ENCODE assay signal across 17 cellular contexts in genomic region chr7:75887669-75888369, GRCh38. TPM values are rescaled to one million over a fixed set of nuclear protein-coding genes. Genes with fewer than 3 reads are reported as not detected.
A peak's percentile ranks its signal among the peaks of the same experiment; 100 is the strongest.
DNase-seq lines count a peak whose midpoint lies in the region; ATAC-seq, FAIRE-seq and TF ChIP-seq lines count a peak whose summit lies in the region.
"Had no signal": no experiment of that assay in that cellular context is flagged by ENCODE, and none has a peak within 500 bp of the region (broad histone marks: within the 10 kb centered on the region; RNA-seq: fewer than 3 reads in every experiment).

No MANE protein-coding gene starts in this region.

- no peak for DNase-seq in SJSA1 (ENCODE audit: low read depth in 1 of 2, low spot score in 2 of 2)
- DNase-seq in K562 (ENCODE audit: extremely low read depth in 1 of 4, low spot score in 3 of 4) = no peak
- no peak for DNase-seq in lower lobe of right lung
- DNase-seq in stimulated activated naive B cell treated with anti-CD40 and anti-IgM and Interleukin-4, amounts not matched to agents 10 μg/mL and 1 μg/mL and 100 μg/mL, for 72 hours = no peak
- no peak for DNase-seq in H4 (ENCODE audit: low spot score)
- no peak for DNase-seq in DMS 273 treated with DMSO at 0.1 percent for 48 hours (lab: John Stamatoyannopoulos, UW)
- no peak for DNase-seq in MG63
- DNase-seq in HFFc6 = no peak
- DNase-seq: H7; NCI-H1048; NCI-H146; NCI-H69; NK-92 treated with Interleukin-12 subunit alpha and Interleukin-12 subunit beta, amount 100 ng/mL, for 24 hours; OCI-M1; RPMI8226 had no signal

- no peak for TF ChIP-seq RAD21 in K562 (CRISPR knock-in tag; conservative IDR thresholded peaks at IDR 0.05 in 1 of 2, IDR thresholded peaks at IDR 0.05 in 1 of 2)

- H3K9me1 ChIP-seq in K562 (ENCODE audit: control insufficient read depth, insufficient read depth, low read length) = no peaks in the 10 kb centered on the region

- CTCF ChIA-PET in K562 (lab: Yijun Ruan, JAX; ENCODE audit: low intra/inter-chr PET ratio) = no interaction called here

- no peak for TF ChIP-seq POLR2A in K562 (conservative IDR thresholded peaks at IDR 0.05)

- H3K36me3 ChIP-seq in SJSA1 = peaks cover 61% of the 10 kb centered on the region
- H3K36me3 ChIP-seq in K562 (ENCODE audit: control insufficient read depth, insufficient read depth, low read length) = peaks cover 49% of the 10 kb centered on the region; the same call in 2 of the 3 replicates
- peaks cover 61% of the 10 kb centered on the region for H3K36me3 ChIP-seq in lower lobe of right lung
- peaks cover 12% of the 10 kb centered on the region for H3K36me3 ChIP-seq in MG63

- H3K4me3 ChIP-seq in SJSA1 = no peak overlapping the region
- H3K4me3 ChIP-seq in K562 = no peak overlapping the region
- H3K4me3 ChIP-seq in lower lobe of right lung = no peak overlapping the region
- H3K4me3 ChIP-seq in MG63 = no peak overlapping the region
- H3K4me3 ChIP-seq: BLaER1, SK-N-MC had no signal

- no peaks in the 10 kb centered on the region for H3K9me3 Mint-ChIP-seq in stimulated activated naive B cell treated with anti-CD40 and anti-IgM and Interleukin-4, amounts not matched to agents 10 μg/mL and 1 μg/mL and 100 μg/mL, for 72 hours
- H3K9me3 Mint-ChIP-seq in HFFc6 = no peaks in the 10 kb centered on the region

- peaks cover 30 to 40% of the 10 kb centered on the region in 2 donors for H3K36me3 Mint-ChIP-seq in stimulated activated naive B cell treated with anti-CD40 and anti-IgM and Interleukin-4, amounts not matched to agents 10 μg/mL and 1 μg/mL and 100 μg/mL, for 72 hours
- H3K36me3 Mint-ChIP-seq in HFFc6 (ENCODE audit: low read depth) = peaks cover 13% of the 10 kb centered on the region

- peaks cover 15 to 26% of the 10 kb centered on the region in 2 donors for H3K4me1 Mint-ChIP-seq in stimulated activated naive B cell treated with anti-CD40 and anti-IgM and Interleukin-4, amounts not matched to agents 10 μg/mL and 1 μg/mL and 100 μg/mL, for 72 hours
- H3K4me1 Mint-ChIP-seq in HFFc6 (ENCODE audit: low read depth) = peaks cover 10% of the 10 kb centered on the region

- no peak for TF ChIP-seq EP300 in K562 (IDR thresholded peaks at IDR 0.05; ENCODE audit: low read length)

- H3K4me1 ChIP-seq in SJSA1 (replicated peaks) (peaks cover 54% of the 10 kb centered on the region), K562 (replicated peaks in 1 of 2; ENCODE audit: control insufficient read depth in 2 of 2, insufficient read depth in 2 of 2, low read length in 2 of 2) (peaks cover 4 to 29% of the 10 kb centered on the region in 2 experiments; a peak in 4 of 5 replicates), lower lobe of right lung (peaks cover 31% of the 10 kb centered on the region)

- in situ Hi-C loops in K562 (cut with MboI) = no loop called here

- H3K9me3 ChIP-seq in SJSA1 (replicated peaks) (0 out of 2 replicates have a peak, but pooled peaks cover 3% of the 10 kb centered on the region), K562 (replicated peaks; ENCODE audit: control insufficient read depth, insufficient read depth, low read depth, low read length) (no peaks in the 10 kb centered on the region), lower lobe of right lung (no peaks in the 10 kb centered on the region), MG63 (no peaks in the 10 kb centered on the region)
- H3K9me3 ChIP-seq: BLaER1 had no signal

- no peak overlapping the region for H3K4me3 Mint-ChIP-seq in stimulated activated naive B cell treated with anti-CD40 and anti-IgM and Interleukin-4, amounts not matched to agents 10 μg/mL and 1 μg/mL and 100 μg/mL, for 72 hours
- H3K4me3 Mint-ChIP-seq in HFFc6 = no peak overlapping the region

- H3K4me2 ChIP-seq in K562 (ENCODE audit: insufficient read depth, low read length) = no peak overlapping the region
- H3K4me2 ChIP-seq: BLaER1 had no signal

- no peaks in the 10 kb centered on the region for H3K27me3 Mint-ChIP-seq in stimulated activated naive B cell treated with anti-CD40 and anti-IgM and Interleukin-4, amounts not matched to agents 10 μg/mL and 1 μg/mL and 100 μg/mL, for 72 hours
- peaks cover 6% of the 10 kb centered on the region; the same call in 1 of the 2 replicates for H3K27me3 Mint-ChIP-seq in HFFc6 (ENCODE audit: insufficient read depth)

- H3K27ac ChIP-seq in SJSA1 (peak overlapping the region; percentile 76; the same call in 1 of the 2 replicates), K562 (ENCODE audit: extremely low read depth, low read depth, low read length) (no peak overlapping the region), lower lobe of right lung (peak overlapping the region; percentile 31)
- H3K27ac ChIP-seq: BLaER1, SK-N-MC had no signal

- no peak for FAIRE-seq in K562 (lab: Jason Lieb, UNC)

- H2AFZ ChIP-seq in K562 (ENCODE audit: low read depth, low read length) = no peak overlapping the region

- 89% methylated on average over 13 of the region's 13 CpGs for WGBS in K562 (ENCODE audit: insufficient coverage, low coverage, missing lambda C conversion rate)

- peak overlapping the region in 1 of 2 experiments; percentile 19; a peak in 1 of 4 replicates for H3K9ac ChIP-seq in K562 (ENCODE audit: insufficient read depth in 1 of 2, low read depth in 2 of 2, low read length in 2 of 2)
- H3K9ac ChIP-seq: BLaER1 had no signal

- BruUV-seq in K562 (replicated peaks; lab: Mats Ljungman, UMichigan) = no TSS peak

- H3K79me2 ChIP-seq in K562 (ENCODE audit: control insufficient read depth, insufficient read depth, low read length) = no peaks in the 10 kb centered on the region

- H4K20me1 ChIP-seq in K562 (replicated peaks; ENCODE audit: control insufficient read depth, insufficient read depth, low read length) = no peaks in the 10 kb centered on the region; the same call in 1 of the 2 replicates
- H4K20me1 ChIP-seq: BLaER1 had no signal

- intact Hi-C loops in K562 (cut with micrococcal nuclease) = no loop called here
- intact Hi-C loops in lower lobe of right lung (cut with DNase I) = no loop called here

- H3K27me3 ChIP-seq in SJSA1 (replicated peaks) (no peaks in the 10 kb centered on the region), K562 (ENCODE audit: control insufficient read depth in 2 of 2, insufficient read depth in 2 of 2, low read length in 2 of 2) (no peaks in the 10 kb centered on the region), lower lobe of right lung (ENCODE audit: low read depth) (no peaks in the 10 kb centered on the region), MG63 (no peaks in the 10 kb centered on the region)
- H3K27me3 ChIP-seq: BLaER1 had no signal

- POLR2A ChIA-PET in K562 (lab: Yijun Ruan, JAX) = interaction anchor here (0.5 to 4.1 kb wide), 2 partner anchors 9 to 14 kb away, joined by 3 to 20 read pairs; no protein-coding TSS in a partner anchor

- peak overlapping the region; percentile 25 for H3K27ac Mint-ChIP-seq in stimulated activated naive B cell treated with anti-CD40 and anti-IgM and Interleukin-4, amounts not matched to agents 10 μg/mL and 1 μg/mL and 100 μg/mL, for 72 hours
- H3K27ac Mint-ChIP-seq in HFFc6 = no peak overlapping the region

- TF ChIP-seq CTCF in K562 (IDR thresholded peaks at IDR 0.05 in 2 of 3, conservative IDR thresholded peaks at IDR 0.05 in 1 of 3; ENCODE audit: insufficient read depth in 2 of 3, low read depth in 1 of 3, low read length in 3 of 3) (no peak), lower lobe of right lung (IDR thresholded peaks at IDR 0.05) (no peak), HFFc6 (IDR thresholded peaks at IDR 0.05) (no peak)

- ATAC-seq in K562 (no peak), lower lobe of right lung (peak; percentile 41 to 71)
- ATAC-seq in stimulated activated naive B cell treated with anti-CD40 and anti-IgM and Interleukin-4, amounts not matched to agents 10 μg/mL and 1 μg/mL and 100 μg/mL, for 72 hours (replicated peaks) = no peak

RNA-seq across cellular contexts. Expression of gene RHBDD2, which starts 9.0 kb away (rescaled TPM):
- total RNA-seq in SJSA1 (2014; rRNA removed; shearing (Covaris generic)) = 39.5 and 46.2 TPM in 2 replicates
- total RNA-seq in K562 (2011; cell fraction: chromatin; rRNA removed; ENCODE audit: low replicate concordance) = 22.0 and 61.8 TPM in 2 replicates
- total RNA-seq in K562 (2011; cell fraction: nucleolus; rRNA removed) = 61.1 and 68.0 TPM in 2 replicates
- total RNA-seq in K562 (2011; cell fraction: nucleoplasm; rRNA removed) = 53.5 and 72.0 TPM in 2 replicates
- total RNA-seq in K562 (2014; rRNA removed) (22.3 and 29.1 TPM in 2 replicates), K562 (2014; rRNA removed; fragmentation: Illumina TruSeq; extraction: Trizol) (11.0 and 11.8 TPM in 2 replicates), K562 (2015; rRNA removed; fragmentation: Illumina TruSeq; extraction: Trizol) (14.5 and 14.9 TPM in 2 replicates), K562 (2021) (33.6 and 36.7 TPM in 2 replicates), lower lobe of right lung (72.5 TPM)
- polyA plus RNA-seq in K562 (2011; rRNA removed) (17.9 and 33.4 TPM in 2 replicates), K562 (2014; fragmentation: Illumina TruSeq; extraction: Trizol) (23.8 and 45.5 TPM in 2 replicates), K562 (2014; fragmentation: Nextera tagmentation; extraction: Ambion mirVana) (1 to 10 TPM; 3.3 to 5.4 TPM), K562 (2014; rRNA removed) (20.1 and 20.9 TPM in 2 replicates)
- 31.3 and 72.7 TPM in 2 replicates for polyA plus RNA-seq in K562 (2011; cell fraction: cytosol; rRNA removed)
- 19.7 and 50.0 TPM in 2 replicates for polyA plus RNA-seq in K562 (2011; cell fraction: nucleus; rRNA removed)
- 37.9 and 107 TPM in 2 replicates for polyA plus RNA-seq in K562 (2012)
- 12.8 and 15.1 TPM in 2 replicates for polyA minus RNA-seq in K562 (2011; rRNA and poly(A)+ RNA removed)
- 20.8 and 31.7 TPM in 2 replicates for polyA minus RNA-seq in K562 (2011; cell fraction: cytosol; rRNA and poly(A)+ RNA removed)
- polyA minus RNA-seq in K562 (2011; cell fraction: nucleus; rRNA and poly(A)+ RNA removed) = 10.0 and 15.5 TPM in 2 replicates
- total RNA-seq in H4 (2014; rRNA removed; shearing (Covaris generic)) = 67.3 and 96.3 TPM in 2 replicates
- 11.8 and 12.8 TPM in 2 replicates for total RNA-seq in MG63 (2014; rRNA removed; shearing (Covaris generic); ENCODE audit: low replicate concordance)
- 10 to 100 TPM; 44.1 to 57.3 (median 47.3) TPM for total RNA-seq in HFFc6 (2021; fragmentation: NEBNext Ultra II Directional; extraction: Animal tissue kit (Norgen Biotek cat#: 25700))

RNA-seq across cellular contexts. Expression of gene POR, which starts 27.1 kb away (rescaled TPM):
- 82.8 and 115 TPM in 2 replicates for total RNA-seq in SJSA1 (2014; rRNA removed; shearing (Covaris generic))
- total RNA-seq in K562 (2011; cell fraction: chromatin; rRNA removed; ENCODE audit: low replicate concordance) = 102 and 236 TPM in 2 replicates
- total RNA-seq in K562 (2011; cell fraction: nucleolus; rRNA removed) = 297 and 329 TPM in 2 replicates
- total RNA-seq in K562 (2011; cell fraction: nucleoplasm; rRNA removed) = 126 and 148 TPM in 2 replicates
- total RNA-seq in K562 (2014; rRNA removed) = 137 and 192 TPM in 2 replicates
- 36.0 and 53.7 TPM in 2 replicates for total RNA-seq in K562 (2014; rRNA removed; fragmentation: Illumina TruSeq; extraction: Trizol)
- 40.8 and 42.0 TPM in 2 replicates for total RNA-seq in K562 (2015; rRNA removed; fragmentation: Illumina TruSeq; extraction: Trizol)
- total RNA-seq in K562 (2021) = 138 and 142 TPM in 2 replicates
- 33.8 and 51.7 TPM in 2 replicates for polyA plus RNA-seq in K562 (2011; rRNA removed)
- polyA plus RNA-seq in K562 (2011; cell fraction: cytosol; rRNA removed) = 42.7 and 139 TPM in 2 replicates
- 158 and 263 TPM in 2 replicates for polyA plus RNA-seq in K562 (2011; cell fraction: nucleus; rRNA removed)
- polyA plus RNA-seq in K562 (2012) = 72.0 and 103 TPM in 2 replicates
- 75.6 and 89.8 TPM in 2 replicates for polyA plus RNA-seq in K562 (2014; fragmentation: Illumina TruSeq; extraction: Trizol)
- 10 to 100 TPM in 1 of 2 experiments, 1 to 10 TPM in 1; 4.7 to 10.6 TPM for polyA plus RNA-seq in K562 (2014; fragmentation: Nextera tagmentation; extraction: Ambion mirVana)
- polyA plus RNA-seq in K562 (2014; rRNA removed) = 67.5 and 76.6 TPM in 2 replicates
- polyA minus RNA-seq in K562 (2011; rRNA and poly(A)+ RNA removed) = 24.0 and 27.0 TPM in 2 replicates
- polyA minus RNA-seq in K562 (2011; cell fraction: cytosol; rRNA and poly(A)+ RNA removed) = 76.6 and 85.5 TPM in 2 replicates
- polyA minus RNA-seq in K562 (2011; cell fraction: nucleus; rRNA and poly(A)+ RNA removed) = 41.2 and 50.2 TPM in 2 replicates
- 244 TPM for total RNA-seq in lower lobe of right lung
- total RNA-seq in H4 (2014; rRNA removed; shearing (Covaris generic)) = 118 and 121 TPM in 2 replicates
- total RNA-seq in MG63 (2014; rRNA removed; shearing (Covaris generic); ENCODE audit: low replicate concordance) = 13.7 and 23.3 TPM in 2 replicates
- total RNA-seq in HFFc6 (2021; fragmentation: NEBNext Ultra II Directional; extraction: Animal tissue kit (Norgen Biotek cat#: 25700)) = 10 to 100 TPM; 48.2 to 69.3 (median 49.4) TPM

Comparison
In these comparisons a context has a peak if more than half of its experiments do, and no peak if none do; other contexts are left out.
1. ATAC-seq: peak in lower lobe of right lung (2 of 2); none in K562 (single experiment) and stimulated activated naive B cell treated with anti-CD40 and anti-IgM and Interleukin-4, amounts not matched to agents 10 μg/mL and 1 μg/mL and 100 μg/mL, for 72 hours (0 of 2).